In genomic region chr3:15804553-15805095, GRCh38 we compare ENCODE assay signal across 10 cellular contexts. TPM values are rescaled to one million over a fixed set of nuclear protein-coding genes. Genes with fewer than 3 reads are reported as not detected.
DNase-seq lines count a peak whose midpoint lies in the region; ATAC-seq, FAIRE-seq and TF ChIP-seq lines count a peak whose summit lies in the region.
"Had no signal": no experiment of that assay in that cellular context is flagged by ENCODE, and none has a peak within 500 bp of the region (broad histone marks: within the 10 kb centered on the region; RNA-seq: fewer than 3 reads in every experiment).

No MANE protein-coding gene starts in this region.

- H4K20me1 ChIP-seq in GM12878 (ENCODE audit: control insufficient read depth, insufficient read depth) = no peaks in the 10 kb centered on the region

- H3K27me3 ChIP-seq in GM12878 (replicated peaks in 1 of 2; ENCODE audit: control insufficient read depth in 2 of 2, insufficient read depth in 2 of 2, low read length in 1 of 2) = no peaks in the 10 kb centered on the region

- peaks cover 69% of the 10 kb centered on the region for H3K79me2 ChIP-seq in GM12878 (ENCODE audit: control insufficient read depth, insufficient read depth, low read length)

- ATAC-seq in A549 (no peak), GM19438 (IDR thresholded peaks at IDR 0.05; ENCODE audit: low read depth, unreplicated experiment) (peak; percentile 51), HG03432 (IDR thresholded peaks at IDR 0.05; ENCODE audit: unreplicated experiment) (peak; percentile 72), GM12878 (peak; percentile 81), GM21526 (IDR thresholded peaks at IDR 0.05; ENCODE audit: low FRiP score, unreplicated experiment) (no peak)
- ATAC-seq: CD8-positive, alpha-beta T cell had no signal

- POLR2A ChIA-PET in A549 (lab: Yijun Ruan, JAX) (no interaction called here), GM12878 (lab: Charles Lee) (interaction anchor here (2.2 kb wide), 1 partner anchor 170 kb away, joined by 10 read pairs; no protein-coding TSS in a partner anchor)

- peak overlapping the region; percentile 6 to 17; a peak in 1 of 6 replicates for H3K27ac ChIP-seq in A549
- peak overlapping the region; percentile 84 for H3K27ac ChIP-seq in GM12878 (ENCODE audit: control insufficient read depth, insufficient read depth)
- no peak overlapping the region for H3K27ac ChIP-seq in substantia nigra (ENCODE audit: low read depth, low read length, poor library complexity, severe bottlenecking)

- WGBS in A549 (ENCODE audit: missing lambda C conversion rate) = 97% methylated on average over 4 of the region's 4 CpGs
- 60% methylated on average over 4 of the region's 4 CpGs for WGBS in GM12878 (ENCODE audit: insufficient coverage, insufficient replicate concordance, low lambda C conversion rate, missing lambda C conversion rate)

- TF ChIP-seq POLR2A in A549 (IDR thresholded peaks at IDR 0.05; ENCODE audit: low read length) = no peak
- no peak for TF ChIP-seq POLR2A in GM12878 (IDR thresholded peaks at IDR 0.05; ENCODE audit: low read depth, low read length)

- no peak overlapping the region for H3K9ac ChIP-seq in GM12878 (ENCODE audit: control insufficient read depth, insufficient read depth, low read length)

- no peaks in the 10 kb centered on the region for H3K36me3 ChIP-seq in GM12878 (ENCODE audit: control insufficient read depth in 2 of 2, insufficient read depth in 2 of 2, low read length in 1 of 2)

- H3K4me2 ChIP-seq in A549 (no peak overlapping the region; the same call in 2 of the 3 replicates), GM12878 (ENCODE audit: control insufficient read depth, insufficient read depth) (peak overlapping the region; percentile 40)

- H3K9me3 ChIP-seq in A549 (no peaks in the 10 kb centered on the region), GM12878 (replicated peaks; ENCODE audit: control insufficient read depth, insufficient read depth, low read length) (peaks cover 4% of the 10 kb centered on the region; the same call in 2 of the 3 replicates)

- H3K4me3 ChIP-seq in A549 (no peak overlapping the region), GM12878 (no peak overlapping the region)

- intact Hi-C loops in GM12878 (cut with micrococcal nuclease; ENCODE audit: unreplicated experiment) = loop anchor here (1.0 to 5.0 kb wide), 3 partner anchors 36 to 602 kb away; no protein-coding TSS in a partner anchor

- BruUV-seq in GM12878 (replicated peaks; lab: Mats Ljungman, UMichigan) = no TSS peak

- in situ Hi-C loops in GM12878 (cut with MboI) = loop anchor here (5.0 to 10.0 kb wide), 3 partner anchors 167 to 600 kb away; partner anchors contain the start of gene CAPN7

- DNase-seq in A549 (ENCODE audit: low read depth in 1 of 2, low spot score in 1 of 2) (no peak), GM12878 (ENCODE audit: low read depth, low spot score) (peak; percentile 69), substantia nigra (lab: John Stamatoyannopoulos, UW) (no peak), DMS79 treated with DMSO at 0.1 percent for 48 hours (lab: John Stamatoyannopoulos, UW) (no peak), DMS53 treated with DMSO at 0.1 percent for 48 hours (lab: John Stamatoyannopoulos, UW; ENCODE audit: unreplicated experiment) (no peak)
- DNase-seq: CD8-positive, alpha-beta T cell; SIG-M5 had no signal

- TF ChIP-seq RAD21 in A549 (conservative IDR thresholded peaks at IDR 0.05 in 1 of 2, IDR thresholded peaks at IDR 0.05 in 1 of 2) (no peak), GM12878 (IDR thresholded peaks at IDR 0.05; ENCODE audit: insufficient read depth, low read depth, low read length) (no peak)

- SMC1A ChIA-PET in GM12878 (lab: Charles Lee; ENCODE audit: uncharacterized antibody, unreplicated experiment) = interaction anchor here (2.0 to 8.0 kb wide), 5 partner anchors 8 to 159 kb away, joined by 8 to 193 read pairs (median 16); partner anchors contain the start of gene ANKRD28

- TF ChIP-seq CTCF in A549 (IDR thresholded peaks at IDR 0.05) = no peak
- TF ChIP-seq CTCF in GM12878 (IDR thresholded peaks at IDR 0.05 in 2 of 3, conservative IDR thresholded peaks at IDR 0.05 in 1 of 3; ENCODE audit: control insufficient read depth in 2 of 3, extremely low read depth in 1 of 3, insufficient read depth in 1 of 3, low read depth in 3 of 3, low read length in 3 of 3) = no peak

- RAD21 ChIA-PET in GM12878 (lab: Charles Lee; ENCODE audit: unreplicated experiment) = interaction anchor here (1.6 to 9.6 kb wide), 3 partner anchors 13 to 177 kb away, joined by 5 to 248 read pairs (median 39); no protein-coding TSS in a partner anchor

- FAIRE-seq in A549 (lab: Jason Lieb, UNC) (no peak), GM12878 (lab: Jason Lieb, UNC) (peak; percentile 74)

- TF ChIP-seq EP300 in A549 (IDR thresholded peaks at IDR 0.05) (no peak), GM12878 (IDR thresholded peaks at IDR 0.05; ENCODE audit: borderline replicate concordance in 1 of 2, control insufficient read depth in 1 of 2, low read depth in 2 of 2, low read length in 2 of 2) (peak; percentile 48 to 50; a peak in 2 of 4 replicates)

- H2AFZ ChIP-seq in GM12878 (ENCODE audit: control insufficient read depth, low read depth, low read length) = no peak overlapping the region; the same call in 1 of the 2 replicates

- CTCF ChIA-PET in A549 (lab: Yijun Ruan, JAX) = no interaction called here
- CTCF ChIA-PET in GM12878 (lab: Yijun Ruan, JAX) = interaction anchor here (9.8 kb wide), 1 partner anchor 176 kb away, joined by 288 read pairs; no protein-coding TSS in a partner anchor

- H3K4me1 ChIP-seq in A549 (peaks cover 41% of the 10 kb centered on the region), GM12878 (ENCODE audit: control insufficient read depth, insufficient read depth, low read length) (peaks cover 70% of the 10 kb centered on the region)

TF ChIP-seq in A549, 52 proteins besides CTCF, POLR2A, EP300 and RAD21:
- TF ChIP-seq RNF2 (IDR thresholded peaks at IDR 0.05; ENCODE audit: borderline replicate concordance, low read depth) (no peak), MAFK (IDR thresholded peaks at IDR 0.05; ENCODE audit: partially characterized antibody) (peak; percentile 95), NR3C1 (IDR thresholded peaks at IDR 0.05) (no peak), NPAS2 (CRISPR knock-in tag; IDR thresholded peaks at IDR 0.05; ENCODE audit: borderline replicate concordance) (no peak), KDM1A (IDR thresholded peaks at IDR 0.05; ENCODE audit: low read depth) (no peak)
TF ChIP-seq in A549: peak in this region for 1.

TF ChIP-seq in GM12878, 131 proteins besides CTCF, POLR2A, EP300 and RAD21 (continues in another document):
- TF ChIP-seq, protein P1, sequence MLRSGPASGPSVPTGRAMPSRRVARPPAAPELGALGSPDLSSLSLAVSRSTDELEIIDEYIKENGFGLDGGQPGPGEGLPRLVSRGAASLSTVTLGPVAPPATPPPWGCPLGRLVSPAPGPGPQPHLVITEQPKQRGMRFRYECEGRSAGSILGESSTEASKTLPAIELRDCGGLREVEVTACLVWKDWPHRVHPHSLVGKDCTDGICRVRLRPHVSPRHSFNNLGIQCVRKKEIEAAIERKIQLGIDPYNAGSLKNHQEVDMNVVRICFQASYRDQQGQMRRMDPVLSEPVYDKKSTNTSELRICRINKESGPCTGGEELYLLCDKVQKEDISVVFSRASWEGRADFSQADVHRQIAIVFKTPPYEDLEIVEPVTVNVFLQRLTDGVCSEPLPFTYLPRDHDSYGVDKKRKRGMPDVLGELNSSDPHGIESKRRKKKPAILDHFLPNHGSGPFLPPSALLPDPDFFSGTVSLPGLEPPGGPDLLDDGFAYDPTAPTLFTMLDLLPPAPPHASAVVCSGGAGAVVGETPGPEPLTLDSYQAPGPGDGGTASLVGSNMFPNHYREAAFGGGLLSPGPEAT (IDR thresholded peaks at IDR 0.05; ENCODE audit: low read depth) = peak; percentile 49; the same call in 1 of the 2 replicates
- TF ChIP-seq RFX5 (IDR thresholded peaks at IDR 0.05; ENCODE audit: low read depth, low read length) (no peak), ASH2L (IDR thresholded peaks at IDR 0.05; ENCODE audit: borderline replicate concordance, low read depth) (no peak), SREBF2 (IDR thresholded peaks at IDR 0.05; ENCODE audit: low read length) (no peak)
- TF ChIP-seq, protein P2, sequence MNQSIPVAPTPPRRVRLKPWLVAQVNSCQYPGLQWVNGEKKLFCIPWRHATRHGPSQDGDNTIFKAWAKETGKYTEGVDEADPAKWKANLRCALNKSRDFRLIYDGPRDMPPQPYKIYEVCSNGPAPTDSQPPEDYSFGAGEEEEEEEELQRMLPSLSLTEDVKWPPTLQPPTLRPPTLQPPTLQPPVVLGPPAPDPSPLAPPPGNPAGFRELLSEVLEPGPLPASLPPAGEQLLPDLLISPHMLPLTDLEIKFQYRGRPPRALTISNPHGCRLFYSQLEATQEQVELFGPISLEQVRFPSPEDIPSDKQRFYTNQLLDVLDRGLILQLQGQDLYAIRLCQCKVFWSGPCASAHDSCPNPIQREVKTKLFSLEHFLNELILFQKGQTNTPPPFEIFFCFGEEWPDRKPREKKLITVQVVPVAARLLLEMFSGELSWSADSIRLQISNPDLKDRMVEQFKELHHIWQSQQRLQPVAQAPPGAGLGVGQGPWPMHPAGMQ (IDR thresholded peaks at IDR 0.05; ENCODE audit: borderline replicate concordance) = peak; percentile 64; the same call in 1 of the 2 replicates

RNA-seq across cellular contexts. Expression of gene ANKRD28, which starts 6.8 kb away (rescaled TPM):
- polyA plus RNA-seq in A549 (2011; rRNA removed) (72.0 and 73.2 TPM in 2 replicates), A549 (2017; fragmentation: RNase III; extraction: RNeasy Plus Mini Kit Qiagen cat#74134 plus additional on column Dnase treatment) (29.4 to 31.2 TPM (median 29.9 TPM) in 3 replicates), GM12878 (2011; rRNA removed) (105 and 132 TPM in 2 replicates), GM12878 (2014; fragmentation: Illumina TruSeq; extraction: Trizol) (42.3 and 50.2 TPM in 2 replicates), GM12878 (2014; fragmentation: Nextera tagmentation; extraction: Ambion mirVana) (10 to 100 TPM; 12.3 to 13.7 TPM), GM12878 (2014; rRNA removed) (34.3 and 36.2 TPM in 2 replicates), GM12878 (2016; fragmentation: Nextera tagmentation; extraction: Ambion mirVana) (10 to 100 TPM; 11.2 to 20.6 TPM)
- polyA plus RNA-seq in A549 (2012; cell fraction: cytosol; rRNA removed) = 20.7 and 25.2 TPM in 2 replicates
- polyA plus RNA-seq in A549 (2012; cell fraction: nucleus; rRNA removed) = 24.7 and 33.9 TPM in 2 replicates
- 91.7 and 93.3 TPM in 2 replicates for polyA minus RNA-seq in A549 (2011; rRNA and poly(A)+ RNA removed)
- total RNA-seq in GM12878 (2013; cell fraction: nucleolus; rRNA removed) = 532 and 544 TPM in 2 replicates
- total RNA-seq in GM12878 (2014; rRNA removed) (48.9 and 58.5 TPM in 2 replicates), GM12878 (2014; rRNA removed; fragmentation: Illumina TruSeq; extraction: Trizol) (58.9 and 65.4 TPM in 2 replicates), GM12878 (2021) (51.9 and 55.4 TPM in 2 replicates)
- polyA plus RNA-seq in GM12878 (2011; ENCODE audit: low read depth) = 24.0 TPM
- 45.9 and 56.4 TPM in 2 replicates for polyA plus RNA-seq in GM12878 (2011; cell fraction: cytosol; rRNA removed)
- 158 and 206 TPM in 2 replicates for polyA plus RNA-seq in GM12878 (2011; cell fraction: nucleus; rRNA removed)
- polyA plus RNA-seq in GM12878 (2012) = 24.5 and 30.8 TPM in 2 replicates
- 171 and 281 TPM in 2 replicates for polyA minus RNA-seq in GM12878 (2011; rRNA and poly(A)+ RNA removed)
- 37.0 and 48.7 TPM in 2 replicates for polyA minus RNA-seq in GM12878 (2011; cell fraction: cytosol; rRNA and poly(A)+ RNA removed)
- 142 and 203 TPM in 2 replicates for polyA minus RNA-seq in GM12878 (2011; cell fraction: nucleus; rRNA and poly(A)+ RNA removed)

Comparison
In these comparisons a context has a peak if more than half of its experiments do, and no peak if none do; other contexts are left out.
1. ATAC-seq: peak in GM19438 (single experiment), HG03432 (single experiment) and GM12878 (single experiment); none in A549 (0 of 2) and GM21526 (single experiment).
2. Of the 24 proteins assayed by ChIP-seq in both GM12878 and A549: peak only in GM12878: BCL3, EP300 and JUNB; only in A549: none; in both: none; in neither: 20; mixed calls (peak in some experiments, not most) for 1.